10 cellular contexts compared by ENCODE assay signal in the genomic region with DNA sequence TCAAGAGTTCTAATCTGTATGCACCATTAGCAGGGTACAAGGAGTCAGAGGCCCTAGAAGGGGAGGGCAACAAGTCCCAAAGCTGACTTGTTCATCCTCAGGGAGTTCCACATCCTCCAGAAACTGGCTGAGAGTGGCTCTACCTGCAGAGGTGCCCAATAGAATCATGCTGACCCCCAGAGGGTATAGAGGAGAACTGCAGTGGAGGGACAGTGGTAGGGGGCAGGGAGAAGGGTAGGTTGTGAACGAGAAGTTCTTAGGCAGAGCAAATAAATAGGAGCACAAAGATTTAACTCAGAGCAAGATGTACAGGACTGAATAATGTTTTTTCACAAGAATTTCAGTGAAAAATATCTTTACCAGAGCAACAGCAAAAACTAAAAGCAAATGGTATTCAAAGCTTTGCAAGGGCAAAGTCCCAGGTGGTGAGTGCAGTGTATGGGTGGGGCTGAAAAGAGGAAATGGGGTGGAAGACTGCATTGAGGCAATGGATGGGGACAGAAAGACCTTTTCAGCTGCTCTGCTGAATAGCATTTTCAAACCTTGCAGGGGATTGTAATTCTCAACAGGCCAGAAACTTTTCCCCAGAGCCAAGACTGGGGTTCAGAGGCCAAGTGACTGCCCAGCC. TPM values are rescaled to one million over a fixed set of nuclear protein-coding genes. Genes with fewer than 3 reads are reported as not detected.
DNase-seq lines count a peak whose midpoint lies in the region; ATAC-seq and TF ChIP-seq lines count a peak whose summit lies in the region.
"Had no signal": no experiment of that assay in that cellular context is flagged by ENCODE, and none has a peak within 500 bp of the region (broad histone marks: within the 10 kb centered on the region; RNA-seq: fewer than 3 reads in every experiment).

No MANE protein-coding gene starts in this region.

- 8 to 60% methylated on average over 1 of the region's 1 CpG for WGBS in gastroesophageal sphincter (ENCODE audit: low coverage in 1 of 2), 2 donors

- H3K27me3 Mint-ChIP-seq in CD4-positive, alpha-beta T cell = peaks cover 13% of the 10 kb centered on the region

- H3K4me1 Mint-ChIP-seq in CD4-positive, alpha-beta T cell (ENCODE audit: low read depth) = peaks cover 7% of the 10 kb centered on the region

- no peak for DNase-seq in BE2C
- peak; percentile 5 for DNase-seq in cerebellar cortex (ENCODE audit: low spot score)
- no peak for DNase-seq in D341Med (ENCODE audit: low spot score)
- no peak for DNase-seq in activated CD4-positive, alpha-beta T cell treated with anti-CD3 and anti-CD28 coated beads, Interleukin-2, amount 50 U/mL, for 4 hours
- no peak for DNase-seq in CD4-positive, alpha-beta T cell
- DNase-seq: DMS79 treated with DMSO at 0.1 percent for 48 hours had no signal

- H3K4me3 Mint-ChIP-seq in CD4-positive, alpha-beta T cell = no peak overlapping the region

- TF ChIP-seq EP300 in gastroesophageal sphincter (IDR thresholded peaks at IDR 0.05) = no peak

- H3K36me3 Mint-ChIP-seq in CD4-positive, alpha-beta T cell (ENCODE audit: low read depth) = no peaks in the 10 kb centered on the region

- TF ChIP-seq CTCF in BE2C (IDR thresholded peaks at IDR 0.05; ENCODE audit: low read depth, low read length) = 0 out of 2 replicates have a peak, but pooled peaks have one; percentile 9
- no peak for TF ChIP-seq CTCF in CD4-positive, alpha-beta T cell (IDR thresholded peaks at IDR 0.05)
- TF ChIP-seq CTCF in gastroesophageal sphincter (IDR thresholded peaks at IDR 0.05) = no peak

- H3K27me3 ChIP-seq in BE2C (no peaks in the 10 kb centered on the region), gastroesophageal sphincter (no peaks in the 10 kb centered on the region)
- no peaks in the 10 kb centered on the region for H3K27me3 ChIP-seq in CD4-positive, alpha-beta T cell (ENCODE audit: control insufficient read depth, insufficient read depth, low read length)

- H3K4me3 ChIP-seq in BE2C (ENCODE audit: low read depth, low read length) (no peak overlapping the region), gastroesophageal sphincter (no peak overlapping the region)

- CTCF ChIA-PET in CD4-positive, alpha-beta T cell (lab: Charles Lee) = no interaction called here

- H3K36me3 ChIP-seq in BE2C (no peaks in the 10 kb centered on the region), gastroesophageal sphincter (no peaks in the 10 kb centered on the region)

- no peak for TF ChIP-seq POLR2A in gastroesophageal sphincter (IDR thresholded peaks at IDR 0.05)

- ATAC-seq in GM19328 (IDR thresholded peaks at IDR 0.05; ENCODE audit: unreplicated experiment) (peak; percentile 67), HG03469 (IDR thresholded peaks at IDR 0.05; ENCODE audit: unreplicated experiment) (peak; percentile 50), gastroesophageal sphincter (no peak)
- ATAC-seq in CD4-positive, alpha-beta T cell (ENCODE audit: poor library complexity) = no peak

- H3K9me3 ChIP-seq in BE2C (no peaks in the 10 kb centered on the region), gastroesophageal sphincter (no peaks in the 10 kb centered on the region)
- no peaks in the 10 kb centered on the region for H3K9me3 ChIP-seq in CD4-positive, alpha-beta T cell (ENCODE audit: control insufficient read depth, low read length)

- H3K9me3 Mint-ChIP-seq in CD4-positive, alpha-beta T cell = no peaks in the 10 kb centered on the region

- POLR2A ChIA-PET in CD4-positive, alpha-beta T cell (lab: Charles Lee) = no interaction called here

- H3K4me1 ChIP-seq in BE2C = no peaks in the 10 kb centered on the region
- H3K4me1 ChIP-seq in gastroesophageal sphincter = no peaks in the 10 kb centered on the region
- H3K4me1 ChIP-seq: parathyroid adenoma had no signal

- H3K27ac Mint-ChIP-seq in CD4-positive, alpha-beta T cell = no peak overlapping the region

- H3K27ac ChIP-seq in CD4-positive, alpha-beta T cell (ENCODE audit: low read depth, low read length) = no peak overlapping the region
- H3K27ac ChIP-seq in gastroesophageal sphincter = no peak overlapping the region
- H3K27ac ChIP-seq: parathyroid adenoma had no signal

- intact Hi-C loops in CD4-positive, alpha-beta T cell (cut with DNase I, micrococcal nuclease) = no loop called here

RNA-seq across cellular contexts. Expression of gene FCRL2, which starts 3.1 kb away (rescaled TPM):
- not detected for polyA plus RNA-seq in BE2C (2012; ENCODE audit: insufficient read depth, insufficient read length, low read depth)
- under 1 TPM; 0.11 to 0.20 TPM for total RNA-seq in CD4-positive, alpha-beta T cell
- under 1 TPM in 1 of 4 donors, not detected in 3; 0.27 TPM for total RNA-seq in gastroesophageal sphincter

RNA-seq across cellular contexts. Expression of gene FCRL1, which starts 46.1 kb away (rescaled TPM):
- not detected for polyA plus RNA-seq in BE2C (2012; ENCODE audit: insufficient read depth, insufficient read length, low read depth)
- under 1 TPM; 0.60 to 0.98 TPM for total RNA-seq in CD4-positive, alpha-beta T cell
- total RNA-seq in gastroesophageal sphincter = 1 to 10 TPM in 1 of 4 donors, not detected in 3; 1.2 TPM

Comparison
In these comparisons a context has a peak if more than half of its experiments do, and no peak if none do; other contexts are left out.
1. ATAC-seq: peak in GM19328 (single experiment) and HG03469 (single experiment); none in CD4-positive, alpha-beta T cell (single experiment) and gastroesophageal sphincter (single experiment).